ENCODE assay signal across 9 cellular contexts in genomic region chr7:75711634-75712494, GRCh38. TPM values are rescaled to one million over a fixed set of nuclear protein-coding genes. Genes with fewer than 3 reads are reported as not detected.
DNase-seq lines count a peak whose midpoint lies in the region; ATAC-seq and TF ChIP-seq lines count a peak whose summit lies in the region.
"Had no signal": no experiment of that assay in that cellular context is flagged by ENCODE, and none has a peak within 500 bp of the region (broad histone marks: within the 10 kb centered on the region; RNA-seq: fewer than 3 reads in every experiment).

No MANE protein-coding gene starts in this region.

- peak overlapping the region; percentile 30 to 76 (median 50) for H3K27ac ChIP-seq in esophagus squamous epithelium
- H3K27ac ChIP-seq in naive thymus-derived CD4-positive, alpha-beta T cell (ENCODE audit: low read depth, low read length), result no peak overlapping the region
- H3K27ac ChIP-seq: neutrophil had no signal

- H3K36me3 Mint-ChIP-seq in naive thymus-derived CD4-positive, alpha-beta T cell, result peaks cover 0 to 18% (median 4%) of the 10 kb centered on the region in 5 donors
- no peaks in the 10 kb centered on the region for H3K36me3 Mint-ChIP-seq in stimulated activated effector memory CD8-positive, alpha-beta T cell treated with anti-CD3 and anti-CD28 coated beads, Interleukin-12 subunit alpha, Interleukin-12 subunit beta, amount 100 ng/mL, for 72 hours

- DNase-seq in AG20443 (ENCODE audit: low spot score) (peak; percentile 55), NOMO-1 treated with DMSO at 0.1 percent for 48 hours (lab: John Stamatoyannopoulos, UW; ENCODE audit: unreplicated experiment) (peak; percentile 100), esophagus squamous epithelium (lab: John Stamatoyannopoulos, UW) (no peak), occipital lobe (lab: John Stamatoyannopoulos, UW) (no peak), AML-193 (lab: John Stamatoyannopoulos, UW) (no peak), 8988T (no peak)
- no peak for DNase-seq in naive thymus-derived CD4-positive, alpha-beta T cell
- DNase-seq in stimulated activated effector memory CD8-positive, alpha-beta T cell treated with anti-CD3 and anti-CD28 coated beads, Interleukin-12 subunit alpha, Interleukin-12 subunit beta, amount 100 ng/mL, for 72 hours (ENCODE audit: low spot score in 2 of 2), result no peak

- POLR2A ChIA-PET in naive thymus-derived CD4-positive, alpha-beta T cell (lab: Charles Lee), result no interaction called here

- H3K27me3 ChIP-seq in esophagus squamous epithelium, result no peaks in the 10 kb centered on the region
- no peaks in the 10 kb centered on the region for H3K27me3 ChIP-seq in naive thymus-derived CD4-positive, alpha-beta T cell (ENCODE audit: control insufficient read depth in 2 of 2, insufficient read depth in 2 of 2, low read length in 2 of 2)

- H3K4me1 Mint-ChIP-seq in naive thymus-derived CD4-positive, alpha-beta T cell, result peaks cover 0 to 16% (median 8%) of the 10 kb centered on the region in 7 donors
- peaks cover 20% of the 10 kb centered on the region for H3K4me1 Mint-ChIP-seq in stimulated activated effector memory CD8-positive, alpha-beta T cell treated with anti-CD3 and anti-CD28 coated beads, Interleukin-12 subunit alpha, Interleukin-12 subunit beta, amount 100 ng/mL, for 72 hours

- ATAC-seq in naive thymus-derived CD4-positive, alpha-beta T cell, result peak; percentile 26
- ATAC-seq in stimulated activated effector memory CD8-positive, alpha-beta T cell treated with anti-CD3 and anti-CD28 coated beads, Interleukin-12 subunit alpha, Interleukin-12 subunit beta, amount 100 ng/mL, for 72 hours, result no peak

- peaks cover 0 to 22% (median 14%) of the 10 kb centered on the region in 3 donors for H3K4me1 ChIP-seq in esophagus squamous epithelium
- H3K4me1 ChIP-seq in naive thymus-derived CD4-positive, alpha-beta T cell (ENCODE audit: control insufficient read depth in 2 of 2, insufficient read depth in 2 of 2, low read length in 2 of 2), result no peaks in the 10 kb centered on the region

- H3K9me3 Mint-ChIP-seq in naive thymus-derived CD4-positive, alpha-beta T cell, result peaks cover 2 to 42% (median 19%) of the 10 kb centered on the region in 11 donors
- peaks cover 7% of the 10 kb centered on the region for H3K9me3 Mint-ChIP-seq in stimulated activated effector memory CD8-positive, alpha-beta T cell treated with anti-CD3 and anti-CD28 coated beads, Interleukin-12 subunit alpha, Interleukin-12 subunit beta, amount 100 ng/mL, for 72 hours

- no peak for TF ChIP-seq CTCF in esophagus squamous epithelium (IDR thresholded peaks at IDR 0.05)

- H3K36me3 ChIP-seq in esophagus squamous epithelium, result no peaks in the 10 kb centered on the region
- no peaks in the 10 kb centered on the region for H3K36me3 ChIP-seq in naive thymus-derived CD4-positive, alpha-beta T cell (ENCODE audit: control insufficient read depth in 2 of 3, insufficient read depth in 3 of 3, low read length in 3 of 3)
- H3K36me3 ChIP-seq: neutrophil had no signal

- H3K9me3 ChIP-seq in esophagus squamous epithelium, result peaks cover 0 to 18% (median 12%) of the 10 kb centered on the region in 3 donors
- peaks cover 0 to 14% (median 0%) of the 10 kb centered on the region in 3 experiments for H3K9me3 ChIP-seq in naive thymus-derived CD4-positive, alpha-beta T cell (ENCODE audit: control insufficient read depth in 2 of 3, low read length in 3 of 3)

- H3K27me3 Mint-ChIP-seq in naive thymus-derived CD4-positive, alpha-beta T cell, result peaks cover 0 to 25% (median 4%) of the 10 kb centered on the region in 5 donors

- no peak overlapping the region for H3K4me3 Mint-ChIP-seq in naive thymus-derived CD4-positive, alpha-beta T cell
- H3K4me3 Mint-ChIP-seq in stimulated activated effector memory CD8-positive, alpha-beta T cell treated with anti-CD3 and anti-CD28 coated beads, Interleukin-12 subunit alpha, Interleukin-12 subunit beta, amount 100 ng/mL, for 72 hours, result no peak overlapping the region

- CTCF ChIA-PET in naive thymus-derived CD4-positive, alpha-beta T cell (lab: Charles Lee), result no interaction called here

- whole genome bisulfite sequencing in esophagus squamous epithelium, 2 donors, result 43 to 58% methylated on average over 10 of the region's 10 CpGs

- intact Hi-C loops in esophagus squamous epithelium (cut with DNase I), result no loop called here
- intact Hi-C loops in naive thymus-derived CD4-positive, alpha-beta T cell (cut with micrococcal nuclease), result no loop called here

- no peak for TF ChIP-seq POLR2A in esophagus squamous epithelium (IDR thresholded peaks at IDR 0.05)

- no peak overlapping the region for H3K4me3 ChIP-seq in esophagus squamous epithelium
- no peak overlapping the region for H3K4me3 ChIP-seq in naive thymus-derived CD4-positive, alpha-beta T cell (ENCODE audit: low read length)

- no peak overlapping the region for H3K27ac Mint-ChIP-seq in naive thymus-derived CD4-positive, alpha-beta T cell
- no peak overlapping the region for H3K27ac Mint-ChIP-seq in stimulated activated effector memory CD8-positive, alpha-beta T cell treated with anti-CD3 and anti-CD28 coated beads, Interleukin-12 subunit alpha, Interleukin-12 subunit beta, amount 100 ng/mL, for 72 hours

RNA-seq across cellular contexts. Expression of gene HIP1, which starts 26.9 kb away (rescaled TPM):
- total RNA-seq in esophagus squamous epithelium, result 1 to 10 TPM; 3.2 to 9.5 (median 6.4) TPM
- 10 to 100 TPM in 1 of 5 experiments, 1 to 10 TPM in 3, under 1 TPM in 1; 0.95 to 14.6 (median 2.1) TPM for total RNA-seq in naive thymus-derived CD4-positive, alpha-beta T cell
- polyA plus RNA-seq in naive thymus-derived CD4-positive, alpha-beta T cell, result under 1 TPM in 1 of 2 donors, not detected in 1; 0.78 TPM
- 16.5 TPM for total RNA-seq in occipital lobe

Comparison
In these comparisons a context has a peak if more than half of its experiments do, and no peak if none do; other contexts are left out.
1. DNase-seq: peak in AG20443 (single experiment) and NOMO-1 treated with DMSO at 0.1 percent for 48 hours (single experiment); none in esophagus squamous epithelium (single experiment), naive thymus-derived CD4-positive, alpha-beta T cell (0 of 9), occipital lobe (single experiment), AML-193 (0 of 2), stimulated activated effector memory CD8-positive, alpha-beta T cell treated with anti-CD3 and anti-CD28 coated beads, Interleukin-12 subunit alpha, Interleukin-12 subunit beta, amount 100 ng/mL, for 72 hours (0 of 2) and 8988T (single experiment).